Comparison of ENCODE assay signal across 9 cellular contexts in genomic region chr4:150960079-150960478, GRCh38. TPM values are rescaled to one million over a fixed set of nuclear protein-coding genes. Genes with fewer than 3 reads are reported as not detected.
DNase-seq lines count a peak whose midpoint lies in the region; ATAC-seq and TF ChIP-seq lines count a peak whose summit lies in the region.
"Had no signal": no experiment of that assay in that cellular context is flagged by ENCODE, and none has a peak within 500 bp of the region (broad histone marks: within the 10 kb centered on the region; RNA-seq: fewer than 3 reads in every experiment).

No MANE protein-coding gene starts in this region.

- no peaks in the 10 kb centered on the region for H3K27me3 Mint-ChIP-seq in effector memory CD8-positive, alpha-beta T cell
- H3K27me3 Mint-ChIP-seq in stimulated activated memory B cell treated with anti-CD40 and anti-IgM and Interleukin-4, amounts not matched to agents 10 μg/mL and 1 μg/mL and 100 μg/mL, for 72 hours = no peaks in the 10 kb centered on the region
- no peaks in the 10 kb centered on the region for H3K27me3 Mint-ChIP-seq in activated naive CD4-positive, alpha-beta T cell treated with anti-CD3 and anti-CD28 coated beads, Interleukin-2, amount 10 ng/mL, durations not matched to agents 7 days and 5 days
- H3K27me3 Mint-ChIP-seq: activated B cell treated with CpG ODN at 0.5 μM for 24 hours had no signal

- no peak overlapping the region for H3K9ac ChIP-seq in SK-N-SH

- ATAC-seq in heart right ventricle (peak in 2 of 8 donors; percentile 51 to 59), right cardiac atrium (no peak), HG03097 (IDR thresholded peaks at IDR 0.05; ENCODE audit: low FRiP score, unreplicated experiment) (no peak)
- no peak for ATAC-seq in effector memory CD8-positive, alpha-beta T cell (replicated peaks)
- no peak for ATAC-seq in stimulated activated memory B cell treated with anti-CD40 and anti-IgM and Interleukin-4, amounts not matched to agents 10 μg/mL and 1 μg/mL and 100 μg/mL, for 72 hours

- no peaks in the 10 kb centered on the region for H4K20me1 ChIP-seq in SK-N-SH (ENCODE audit: insufficient read depth)

- DNase-seq in heart right ventricle (no peak), right cardiac atrium (no peak), SK-N-SH (peak; percentile 41), glomerular visceral epithelial cell (ENCODE audit: extremely low spot score) (peak; percentile 35)
- DNase-seq in effector memory CD8-positive, alpha-beta T cell = no peak
- DNase-seq in activated naive CD4-positive, alpha-beta T cell treated with anti-CD3 and anti-CD28 coated beads, Interleukin-2, amount 10 ng/mL, durations not matched to agents 7 days and 5 days = no peak
- DNase-seq: activated B cell treated with CpG ODN at 0.5 μM for 24 hours had no signal

- H3K36me3 ChIP-seq in heart right ventricle (no peaks in the 10 kb centered on the region), SK-N-SH (replicated peaks in 1 of 2; ENCODE audit: control insufficient read depth in 1 of 2, insufficient read depth in 2 of 2, low read length in 1 of 2) (no peaks in the 10 kb centered on the region)

- H3K4me2 ChIP-seq in SK-N-SH = no peak overlapping the region

- H3K27ac Mint-ChIP-seq in effector memory CD8-positive, alpha-beta T cell = no peak overlapping the region
- H3K27ac Mint-ChIP-seq in stimulated activated memory B cell treated with anti-CD40 and anti-IgM and Interleukin-4, amounts not matched to agents 10 μg/mL and 1 μg/mL and 100 μg/mL, for 72 hours = no peak overlapping the region
- no peak overlapping the region for H3K27ac Mint-ChIP-seq in activated naive CD4-positive, alpha-beta T cell treated with anti-CD3 and anti-CD28 coated beads, Interleukin-2, amount 10 ng/mL, durations not matched to agents 7 days and 5 days
- H3K27ac Mint-ChIP-seq: activated B cell treated with CpG ODN at 0.5 μM for 24 hours had no signal

- H3K27me3 ChIP-seq in heart right ventricle (no peaks in the 10 kb centered on the region), right cardiac atrium (ENCODE audit: control insufficient read depth, insufficient read depth) (no peaks in the 10 kb centered on the region), SK-N-SH (ENCODE audit: insufficient read depth) (no peaks in the 10 kb centered on the region)

- H3K9me3 Mint-ChIP-seq in effector memory CD8-positive, alpha-beta T cell = no peaks in the 10 kb centered on the region
- H3K9me3 Mint-ChIP-seq in stimulated activated memory B cell treated with anti-CD40 and anti-IgM and Interleukin-4, amounts not matched to agents 10 μg/mL and 1 μg/mL and 100 μg/mL, for 72 hours = peaks cover 17% of the 10 kb centered on the region
- peaks cover 33% of the 10 kb centered on the region for H3K9me3 Mint-ChIP-seq in activated naive CD4-positive, alpha-beta T cell treated with anti-CD3 and anti-CD28 coated beads, Interleukin-2, amount 10 ng/mL, durations not matched to agents 7 days and 5 days

- intact Hi-C loops in heart right ventricle (cut with DNase I) = no loop called here
- intact Hi-C loops in right cardiac atrium (cut with DNase I) = no loop called here

- H3K9me3 ChIP-seq in heart right ventricle = peaks cover 0 to 10% (median 0%) of the 10 kb centered on the region in 11 donors
- no peaks in the 10 kb centered on the region for H3K9me3 ChIP-seq in right cardiac atrium (ENCODE audit: control insufficient read depth, low read length)
- peaks cover 10% of the 10 kb centered on the region for H3K9me3 ChIP-seq in SK-N-SH

- TF ChIP-seq RAD21 in SK-N-SH (IDR thresholded peaks at IDR 0.05; ENCODE audit: low read length) = peak; percentile 31; the same call in 1 of the 2 replicates

- TF ChIP-seq CTCF in heart right ventricle (IDR thresholded peaks at IDR 0.05) (peak; percentile 16 to 62 (median 50)), SK-N-SH (IDR thresholded peaks at IDR 0.05) (peak; percentile 43; the same call in 1 of the 2 replicates)

- H3K4me3 ChIP-seq in heart right ventricle = no peak overlapping the region
- H3K4me3 ChIP-seq in right cardiac atrium (ENCODE audit: low read length) = no peak overlapping the region
- H3K4me3 ChIP-seq in SK-N-SH (ENCODE audit: low read depth in 2 of 2, low read length in 1 of 2) = no peak overlapping the region

- H3K4me1 ChIP-seq in heart right ventricle = peaks cover 0 to 19% (median 11%) of the 10 kb centered on the region in 9 donors
- no peaks in the 10 kb centered on the region for H3K4me1 ChIP-seq in right cardiac atrium (ENCODE audit: control insufficient read depth, insufficient read depth, low read length)
- H3K4me1 ChIP-seq in SK-N-SH (ENCODE audit: control insufficient read depth in 1 of 2, insufficient read depth in 2 of 2, low read depth in 1 of 2, low read length in 1 of 2) = peaks cover 0 to 4% of the 10 kb centered on the region in 2 experiments; a peak in 1 of 4 replicates

- H3K9me2 ChIP-seq in SK-N-SH = no peaks in the 10 kb centered on the region

- no peak overlapping the region for H3K4me3 Mint-ChIP-seq in effector memory CD8-positive, alpha-beta T cell
- H3K4me3 Mint-ChIP-seq in stimulated activated memory B cell treated with anti-CD40 and anti-IgM and Interleukin-4, amounts not matched to agents 10 μg/mL and 1 μg/mL and 100 μg/mL, for 72 hours = no peak overlapping the region
- H3K4me3 Mint-ChIP-seq in activated naive CD4-positive, alpha-beta T cell treated with anti-CD3 and anti-CD28 coated beads, Interleukin-2, amount 10 ng/mL, durations not matched to agents 7 days and 5 days = no peak overlapping the region
- H3K4me3 Mint-ChIP-seq: activated B cell treated with CpG ODN at 0.5 μM for 24 hours had no signal

- TF ChIP-seq EP300 in SK-N-SH (IDR thresholded peaks at IDR 0.05; ENCODE audit: borderline replicate concordance in 1 of 2, low read depth in 1 of 2, low read length in 1 of 2) = no peak

- H3K36me3 Mint-ChIP-seq in effector memory CD8-positive, alpha-beta T cell (ENCODE audit: insufficient read depth) = no peaks in the 10 kb centered on the region
- H3K36me3 Mint-ChIP-seq in stimulated activated memory B cell treated with anti-CD40 and anti-IgM and Interleukin-4, amounts not matched to agents 10 μg/mL and 1 μg/mL and 100 μg/mL, for 72 hours = peaks cover 47% of the 10 kb centered on the region
- H3K36me3 Mint-ChIP-seq in activated naive CD4-positive, alpha-beta T cell treated with anti-CD3 and anti-CD28 coated beads, Interleukin-2, amount 10 ng/mL, durations not matched to agents 7 days and 5 days = peaks cover 32% of the 10 kb centered on the region

- POLR2A ChIA-PET in SK-N-SH (lab: Yijun Ruan, JAX) = no interaction called here

- H3K27ac ChIP-seq in heart right ventricle (no peak overlapping the region), right cardiac atrium (ENCODE audit: low read length) (no peak overlapping the region), SK-N-SH (ENCODE audit: low read depth in 2 of 2, low read length in 1 of 2) (no peak overlapping the region)

- WGBS in heart right ventricle, 2 donors = 56 to 61% methylated on average over 2 of the region's 2 CpGs
- 73% methylated on average over 2 of the region's 2 CpGs for WGBS in right cardiac atrium
- 70% methylated on average over 2 of the region's 2 CpGs for WGBS in SK-N-SH (ENCODE audit: low lambda C conversion rate)

- H3F3A ChIP-seq in SK-N-SH (replicated peaks; ENCODE audit: insufficient read depth) = peaks cover 10% of the 10 kb centered on the region

- no peak overlapping the region for H2AFZ ChIP-seq in SK-N-SH (ENCODE audit: low read depth)

- peaks cover 3 to 22% of the 10 kb centered on the region in 2 donors for H3K4me1 Mint-ChIP-seq in effector memory CD8-positive, alpha-beta T cell (ENCODE audit: low read depth in 2 of 2)
- H3K4me1 Mint-ChIP-seq in stimulated activated memory B cell treated with anti-CD40 and anti-IgM and Interleukin-4, amounts not matched to agents 10 μg/mL and 1 μg/mL and 100 μg/mL, for 72 hours = peaks cover 33% of the 10 kb centered on the region
- H3K4me1 Mint-ChIP-seq in activated naive CD4-positive, alpha-beta T cell treated with anti-CD3 and anti-CD28 coated beads, Interleukin-2, amount 10 ng/mL, durations not matched to agents 7 days and 5 days = peaks cover 2% of the 10 kb centered on the region

- H3K79me2 ChIP-seq in SK-N-SH (ENCODE audit: insufficient read depth) = no peaks in the 10 kb centered on the region; the same call in 1 of the 2 replicates

- CTCF ChIA-PET in SK-N-SH (lab: Yijun Ruan, JAX) = interaction anchor here (0.8 to 1.5 kb wide), 3 partner anchors 10 to 718 kb away, joined by 3 to 4 read pairs (median 3); no protein-coding TSS in a partner anchor
- CTCF ChIA-PET in activated naive CD4-positive, alpha-beta T cell treated with anti-CD3 and anti-CD28 coated beads, Interleukin-2, amount 10 ng/mL, durations not matched to agents 7 days and 5 days (lab: Charles Lee) = interaction anchor here (0.9 kb wide), 1 partner anchor 11 kb away, joined by 3 read pairs; no protein-coding TSS in a partner anchor

TF ChIP-seq in SK-N-SH, 30 proteins besides CTCF, POLR2A, EP300 and RAD21 (continues in another document):
- TF ChIP-seq TCF12 (IDR thresholded peaks at IDR 0.05) (no peak), USF1 (IDR thresholded peaks at IDR 0.05; ENCODE audit: borderline replicate concordance, low read depth) (no peak), IRF3 (IDR thresholded peaks at IDR 0.05; ENCODE audit: low read depth, low read length) (no peak), RXRA (IDR thresholded peaks at IDR 0.05; ENCODE audit: borderline replicate concordance, low read depth) (no peak), POLR2AphosphoS5 (IDR thresholded peaks at IDR 0.05; ENCODE audit: low read depth, low read length) (no peak), NRF1 (IDR thresholded peaks at IDR 0.05; ENCODE audit: low read depth, low read length) (no peak)

RNA-seq across cellular contexts. Expression of gene LRBA, which starts 55.0 kb away (rescaled TPM):
- total RNA-seq in heart right ventricle (10 to 100 TPM; 15.2 to 31.2 (median 25.8) TPM), right cardiac atrium (10 to 100 TPM; 22.1 to 29.9 (median 23.8) TPM)
- polyA plus RNA-seq in heart right ventricle (1 to 10 TPM; 6.2 to 7.1 TPM), right cardiac atrium (14.4 TPM), SK-N-SH (2012; rRNA removed) (11.4 and 14.5 TPM in 2 replicates)
- polyA plus RNA-seq in SK-N-SH (2012; cell fraction: cytosol; rRNA removed) = 11.6 and 13.7 TPM in 2 replicates
- 11.9 and 14.3 TPM in 2 replicates for polyA plus RNA-seq in SK-N-SH (2012; cell fraction: nucleus; rRNA removed)

Comparison
In these comparisons a context has a peak if more than half of its experiments do, and no peak if none do; other contexts are left out.
1. DNase-seq: peak in SK-N-SH (single experiment) and glomerular visceral epithelial cell (single experiment); none in heart right ventricle (0 of 2), right cardiac atrium (0 of 3), effector memory CD8-positive, alpha-beta T cell (0 of 3) and activated naive CD4-positive, alpha-beta T cell treated with anti-CD3 and anti-CD28 coated beads, Interleukin-2, amount 10 ng/mL, durations not matched to agents 7 days and 5 days (single experiment).